In genomic region chr2:86480105-86480504, GRCh38 we compare ENCODE assay signal across 15 cellular contexts. TPM values are rescaled to one million over a fixed set of nuclear protein-coding genes. Genes with fewer than 3 reads are reported as not detected.
DNase-seq lines count a peak whose midpoint lies in the region; ATAC-seq and TF ChIP-seq lines count a peak whose summit lies in the region.
"Had no signal": no experiment of that assay in that cellular context is flagged by ENCODE, and none has a peak within 500 bp of the region (broad histone marks: within the 10 kb centered on the region; RNA-seq: fewer than 3 reads in every experiment).

No MANE protein-coding gene starts in this region.

- H3K36me3 ChIP-seq in CD4-positive, alpha-beta memory T cell (ENCODE audit: insufficient read depth, low read length) = peaks cover 92% of the 10 kb centered on the region
- H3K36me3 ChIP-seq in ascending aorta (peaks cover 38 to 74% of the 10 kb centered on the region in 2 donors), BE2C (peaks cover 15% of the 10 kb centered on the region)

- H3K4me3 Mint-ChIP-seq in CD4-positive, alpha-beta memory T cell = no peak overlapping the region
- H3K4me3 Mint-ChIP-seq: activated CD4-positive, alpha-beta T cell treated with anti-CD3 and anti-CD28 coated beads, Interleukin-2, amount 10 ng/mL, durations not matched to agents 7 days and 5 days had no signal

- no peak overlapping the region for H3K27ac ChIP-seq in CD4-positive, alpha-beta memory T cell (ENCODE audit: low read depth, low read length)
- H3K27ac ChIP-seq in ascending aorta = peak overlapping the region; percentile 21 to 76
- H3K27ac ChIP-seq: BLaER1, spleen had no signal

- H3K4me1 Mint-ChIP-seq in CD4-positive, alpha-beta memory T cell = peaks cover 6 to 17% (median 15%) of the 10 kb centered on the region in 4 donors

- no peaks in the 10 kb centered on the region for H3K9me3 Mint-ChIP-seq in CD4-positive, alpha-beta memory T cell
- H3K9me3 Mint-ChIP-seq: activated CD4-positive, alpha-beta T cell treated with anti-CD3 and anti-CD28 coated beads, Interleukin-2, amount 10 ng/mL, durations not matched to agents 7 days and 5 days; brain had no signal

- intact Hi-C loops in CD4-positive, alpha-beta memory T cell (cut with micrococcal nuclease) = no loop called here
- intact Hi-C loops in ascending aorta (cut with DNase I) = loop anchor here (5.0 kb wide), 2 partner anchors 82 to 142 kb away; partner anchors contain the start of genes CHMP3 and RNF103

- DNase-seq in CD4-positive, alpha-beta memory T cell = no peak
- DNase-seq in ascending aorta (ENCODE audit: low spot score in 2 of 2) (no peak), hippocampal formation (lab: John Stamatoyannopoulos, UW) (peak; percentile 11 to 45), pulmonary artery endothelial cell (ENCODE audit: low read depth, low spot score) (peak; percentile 13), BE2C (no peak)
- no peak for DNase-seq in activated effector memory CD4-positive, alpha-beta T cell treated with anti-CD3 and anti-CD28 coated beads, Interleukin-2, amount 50 U/mL, for 16 hours
- no peak for DNase-seq in stimulated activated naive CD4-positive, alpha-beta T cell treated with Interleukin-2 at 50 U/mL for 16 hours (lab: John Stamatoyannopoulos, UW)
- DNase-seq: activated CD4-positive, alpha-beta T cell treated with anti-CD3 and anti-CD28 coated beads, Interleukin-2, amount 10 ng/mL, durations not matched to agents 7 days and 5 days; glutamatergic neuron; NCI-H82; spleen; T-helper 2 cell had no signal

- H3K27me3 ChIP-seq in CD4-positive, alpha-beta memory T cell (ENCODE audit: insufficient read depth, low read length) = no peaks in the 10 kb centered on the region
- H3K27me3 ChIP-seq in ascending aorta (no peaks in the 10 kb centered on the region), BE2C (no peaks in the 10 kb centered on the region)
- H3K27me3 ChIP-seq: BLaER1, spleen had no signal

- no peak overlapping the region for H3K4me3 ChIP-seq in CD4-positive, alpha-beta memory T cell (ENCODE audit: low read length in 2 of 2)
- peak overlapping the region in 1 of 2 donors; percentile 22 for H3K4me3 ChIP-seq in ascending aorta
- no peak overlapping the region for H3K4me3 ChIP-seq in BE2C (ENCODE audit: low read depth, low read length)
- H3K4me3 ChIP-seq: BLaER1, spleen had no signal

- TF ChIP-seq CTCF in ascending aorta (IDR thresholded peaks at IDR 0.05) (no peak), BE2C (IDR thresholded peaks at IDR 0.05; ENCODE audit: low read depth, low read length) (no peak)

- POLR2A ChIA-PET in CD4-positive, alpha-beta memory T cell (lab: Charles Lee; ENCODE audit: partially characterized antibody) = interaction anchor here (0.6 to 1.9 kb wide), 4 partner anchors 8 to 39 kb away, joined by 3 to 5 read pairs (median 4); partner anchors contain the start of gene KDM3A

- CTCF ChIA-PET in CD4-positive, alpha-beta memory T cell (lab: Charles Lee; ENCODE audit: partially characterized antibody) = interaction anchor here (3.2 kb wide), 1 partner anchor 259 kb away, joined by 10 read pairs; no protein-coding TSS in a partner anchor

- ATAC-seq in HG03196 (IDR thresholded peaks at IDR 0.05; ENCODE audit: unreplicated experiment) = no peak

- no peaks in the 10 kb centered on the region for H3K27me3 Mint-ChIP-seq in CD4-positive, alpha-beta memory T cell
- H3K27me3 Mint-ChIP-seq: activated CD4-positive, alpha-beta T cell treated with anti-CD3 and anti-CD28 coated beads, Interleukin-2, amount 10 ng/mL, durations not matched to agents 7 days and 5 days; brain had no signal

- peak overlapping the region in 4 of 7 donors; percentile 23 to 53 (median 44) for H3K27ac Mint-ChIP-seq in CD4-positive, alpha-beta memory T cell
- H3K27ac Mint-ChIP-seq: activated CD4-positive, alpha-beta T cell treated with anti-CD3 and anti-CD28 coated beads, Interleukin-2, amount 10 ng/mL, durations not matched to agents 7 days and 5 days had no signal

- no peaks in the 10 kb centered on the region for H3K9me3 ChIP-seq in CD4-positive, alpha-beta memory T cell (ENCODE audit: control insufficient read depth in 1 of 2, low read length in 2 of 2)
- H3K9me3 ChIP-seq in ascending aorta (no peaks in the 10 kb centered on the region), BE2C (no peaks in the 10 kb centered on the region)
- H3K9me3 ChIP-seq: BLaER1, spleen had no signal

- H3K4me1 ChIP-seq in CD4-positive, alpha-beta memory T cell (ENCODE audit: insufficient read depth, low read length) = no peaks in the 10 kb centered on the region
- H3K4me1 ChIP-seq in ascending aorta (peaks cover 30 to 60% of the 10 kb centered on the region in 2 donors), BE2C (no peaks in the 10 kb centered on the region)
- H3K4me1 ChIP-seq: BLaER1, spleen had no signal

- peaks cover 84 to 96% of the 10 kb centered on the region in 2 donors for H3K36me3 Mint-ChIP-seq in CD4-positive, alpha-beta memory T cell

RNA-seq across cellular contexts. Expression of gene KDM3A, which starts 38.9 kb away (rescaled TPM):
- total RNA-seq in CD4-positive, alpha-beta memory T cell = 100 to 1,000 TPM; 158 to 164 TPM
- polyA plus RNA-seq in CD4-positive, alpha-beta memory T cell = 10 to 100 TPM; 17.2 to 40.1 TPM
- total RNA-seq in ascending aorta (18.4 TPM), pulmonary artery endothelial cell (18.7 and 23.3 TPM in 2 replicates)
- polyA plus RNA-seq in BE2C (2012; ENCODE audit: insufficient read depth, insufficient read length, low read depth) = 8.3 TPM

Comparison
In these comparisons a context has a peak if more than half of its experiments do, and no peak if none do; other contexts are left out.
1. DNase-seq: peak in hippocampal formation (2 of 2) and pulmonary artery endothelial cell (single experiment); none in CD4-positive, alpha-beta memory T cell (0 of 5), ascending aorta (0 of 2), BE2C (single experiment), activated effector memory CD4-positive, alpha-beta T cell treated with anti-CD3 and anti-CD28 coated beads, Interleukin-2, amount 50 U/mL, for 16 hours (single experiment) and stimulated activated naive CD4-positive, alpha-beta T cell treated with Interleukin-2 at 50 U/mL for 16 hours (single experiment).